Comparison of ENCODE assay signal across 8 cellular contexts in the genomic region with DNA sequence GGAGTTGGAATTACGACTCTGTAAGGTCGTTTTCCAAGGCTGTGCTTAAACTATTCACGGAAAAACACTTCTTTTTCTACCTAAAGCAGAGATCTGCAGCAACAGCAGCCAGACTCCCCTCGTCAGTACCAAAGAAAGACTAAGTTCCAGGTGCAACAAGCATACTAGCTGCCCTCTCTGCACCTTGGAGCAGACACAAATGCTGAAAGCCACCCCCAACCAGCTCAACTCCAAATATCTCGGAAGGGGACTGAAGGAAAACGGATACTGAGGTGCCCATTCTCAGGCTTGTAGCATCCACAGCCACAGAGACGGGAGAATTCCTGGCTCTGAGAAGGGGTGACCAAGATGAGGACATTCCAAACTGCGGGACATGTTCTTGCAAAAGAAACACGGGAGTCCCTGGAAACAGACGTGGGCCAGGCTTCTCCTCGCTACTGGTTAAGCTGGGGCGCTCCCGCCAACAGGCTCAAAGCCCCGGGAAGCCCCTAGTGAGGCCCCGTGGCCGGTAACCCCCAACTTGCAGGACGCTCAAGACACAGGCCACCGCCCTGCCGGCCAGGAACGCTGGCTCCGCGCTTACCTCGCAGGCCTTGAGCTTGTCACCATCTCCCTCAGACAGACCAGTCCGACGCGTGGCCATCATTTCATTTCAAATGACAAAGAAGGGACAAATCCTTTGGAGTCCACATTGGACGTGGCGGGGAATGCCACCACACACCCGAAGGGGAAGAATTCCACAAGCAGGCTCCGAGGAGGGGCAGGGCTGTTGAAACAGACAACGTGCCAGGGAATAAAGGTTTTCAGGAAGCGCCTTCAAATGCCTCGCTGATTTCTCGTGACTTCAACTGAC. TPM values are rescaled to one million over a fixed set of nuclear protein-coding genes. Genes with fewer than 3 reads are reported as not detected.
DNase-seq lines count a peak whose midpoint lies in the region; ATAC-seq, FAIRE-seq and TF ChIP-seq lines count a peak whose summit lies in the region.

No MANE protein-coding gene starts in this region.

- TF ChIP-seq CTCF in bronchial epithelial cell (IDR thresholded peaks at IDR 0.05; ENCODE audit: insufficient read depth, low read length, severe bottlenecking) (no peak), HepG2 (CRISPR knock-in tag; IDR thresholded peaks at IDR 0.05) (no peak)

- CTCF ChIA-PET in HepG2 (lab: Yijun Ruan, JAX; ENCODE audit: low intra/inter-chr PET ratio, low total read pairs) = no interaction called here

- 3% methylated on average over 17 of the region's 34 CpGs for WGBS in HepG2 (ENCODE audit: low lambda C conversion rate)

- in situ Hi-C loops in HepG2 (cut with HindIII; ENCODE audit: extremely low pct_ligation_motif_present, low pct_unique_long_range_greater_than_20kb) = loop anchor here (10.0 kb wide), 1 partner anchor 293 kb away; the partner anchor contains the start of genes ENKUR and THNSL1

- H3K9ac ChIP-seq in HUES48 (ENCODE audit: low read depth, low read length) (peak overlapping the region; percentile 36), HepG2 (ENCODE audit: insufficient read depth, low read depth, low read length) (peak overlapping the region; percentile 85)

- no peak overlapping the region for H2AFZ ChIP-seq in HepG2 (ENCODE audit: low read length)

- H4K20me1 ChIP-seq in HepG2 (ENCODE audit: insufficient read depth, low read length) = peaks cover 15% of the 10 kb centered on the region

- BruUV-seq in HepG2 (replicated peaks; lab: Mats Ljungman, UMichigan) = TSS peak; percentile 40

- H3K9me3 ChIP-seq in HUES48 (ENCODE audit: control insufficient read depth, insufficient read depth, low read length) (no peaks in the 10 kb centered on the region), HepG2 (ENCODE audit: low read length) (no peaks in the 10 kb centered on the region)

- H3K27me3 ChIP-seq in HUES48 (ENCODE audit: control insufficient read depth, insufficient read depth, low read length) = peaks cover 32% of the 10 kb centered on the region
- no peaks in the 10 kb centered on the region for H3K27me3 ChIP-seq in bronchial epithelial cell (ENCODE audit: control insufficient read depth, insufficient read depth, low read length)
- H3K27me3 ChIP-seq in HepG2 (ENCODE audit: control insufficient read depth in 1 of 2, insufficient read depth in 2 of 2, low read length in 2 of 2) = no peaks in the 10 kb centered on the region

- TF ChIP-seq EP300 in HepG2 (IDR thresholded peaks at IDR 0.05; ENCODE audit: low read depth in 2 of 2, low read length in 2 of 2) (no peak), HepG2 (CRISPR knock-in tag; IDR thresholded peaks at IDR 0.05; ENCODE audit: borderline replicate concordance) (no peak)

- H3K36me3 ChIP-seq in HUES48 (ENCODE audit: control insufficient read depth, insufficient read depth, low read length) (no peaks in the 10 kb centered on the region), bronchial epithelial cell (ENCODE audit: control insufficient read depth, insufficient read depth, low read length) (peaks cover 4% of the 10 kb centered on the region), HepG2 (replicated peaks in 1 of 2; ENCODE audit: control insufficient read depth in 1 of 2, insufficient read depth in 2 of 2, low read length in 2 of 2) (no peaks in the 10 kb centered on the region)

- H3K4me1 ChIP-seq in HUES48 (ENCODE audit: control insufficient read depth, insufficient read depth, low read length) = peaks cover 48% of the 10 kb centered on the region
- peaks cover 51% of the 10 kb centered on the region for H3K4me1 ChIP-seq in HepG2 (ENCODE audit: insufficient read depth, low read length)

- intact Hi-C loops in HepG2 (cut with micrococcal nuclease; ENCODE audit: unreplicated experiment) = loop anchor here (1.0 to 5.0 kb wide), 4 partner anchors 15 to 296 kb away; partner anchors contain the start of genes ENKUR and THNSL1

- no peak for TF ChIP-seq POLR2A in HepG2 (IDR thresholded peaks at IDR 0.05; ENCODE audit: insufficient read depth in 1 of 2, low read depth in 2 of 2, low read length in 2 of 2)

- FAIRE-seq in bronchial epithelial cell (lab: Jason Lieb, UNC) (no peak), HepG2 (lab: Jason Lieb, UNC) (no peak)

- H3K4me3 ChIP-seq in HUES48 (ENCODE audit: low read depth, low read length) (peak overlapping the region; percentile 75), bronchial epithelial cell (ENCODE audit: low read depth, low read length) (peak overlapping the region; percentile 81), HepG2 (replicated peaks in 1 of 3; ENCODE audit: insufficient read depth in 1 of 3, low read depth in 2 of 3, low read length in 3 of 3) (peak overlapping the region; percentile 66 to 84 (median 81))

- POLR2A ChIA-PET in HepG2 (lab: Yijun Ruan, JAX) = no interaction called here

- H3K4me2 ChIP-seq in HepG2 (ENCODE audit: low read depth, low read length) = peak overlapping the region; percentile 87

- H3K27ac ChIP-seq in HUES48 (ENCODE audit: low read depth, low read length) (no peak overlapping the region), HepG2 (ENCODE audit: extremely low read length, insufficient read depth, low read length) (peak overlapping the region; percentile 88), substantia nigra (ENCODE audit: low read depth, low read length, poor library complexity, severe bottlenecking) (peak overlapping the region; percentile 96)

- ATAC-seq in HepG2 = peak; percentile 29
- no peak for ATAC-seq in GM18873 (IDR thresholded peaks at IDR 0.05; ENCODE audit: low FRiP score, unreplicated experiment)

- peaks cover 61% of the 10 kb centered on the region for H3K79me2 ChIP-seq in HepG2 (ENCODE audit: insufficient read depth, low read length)

- DNase-seq in Ammon's horn (ENCODE audit: low spot score) (peak; percentile 37), bronchial epithelial cell (ENCODE audit: low read depth) (no peak), HepG2 (ENCODE audit: low spot score) (no peak), substantia nigra (lab: John Stamatoyannopoulos, UW) (peak in 31 of 49 donors; percentile 10 to 72 (median 27)), NCI-H2029 treated with DMSO at 0.1 percent for 48 hours (lab: John Stamatoyannopoulos, UW) (no peak)
- no peak for DNase-seq in activated CD4-positive, alpha-beta T cell treated with anti-CD3 and anti-CD28 coated beads for 1 hour

- no peak for TF ChIP-seq RAD21 in HepG2 (CRISPR knock-in tag; IDR thresholded peaks at IDR 0.05)

TF ChIP-seq in HepG2, 621 proteins besides CTCF, POLR2A, EP300 and RAD21 (continues in another document):
- TF ChIP-seq ZNF331 (CRISPR knock-in tag; IDR thresholded peaks at IDR 0.05) = 0 out of 2 replicates have a peak, but pooled peaks have one; percentile 12
- TF ChIP-seq KMT2B (CRISPR knock-in tag; IDR thresholded peaks at IDR 0.05) = 0 out of 2 replicates have a peak, but pooled peaks have one; percentile 39
- TF ChIP-seq, protein P1, sequence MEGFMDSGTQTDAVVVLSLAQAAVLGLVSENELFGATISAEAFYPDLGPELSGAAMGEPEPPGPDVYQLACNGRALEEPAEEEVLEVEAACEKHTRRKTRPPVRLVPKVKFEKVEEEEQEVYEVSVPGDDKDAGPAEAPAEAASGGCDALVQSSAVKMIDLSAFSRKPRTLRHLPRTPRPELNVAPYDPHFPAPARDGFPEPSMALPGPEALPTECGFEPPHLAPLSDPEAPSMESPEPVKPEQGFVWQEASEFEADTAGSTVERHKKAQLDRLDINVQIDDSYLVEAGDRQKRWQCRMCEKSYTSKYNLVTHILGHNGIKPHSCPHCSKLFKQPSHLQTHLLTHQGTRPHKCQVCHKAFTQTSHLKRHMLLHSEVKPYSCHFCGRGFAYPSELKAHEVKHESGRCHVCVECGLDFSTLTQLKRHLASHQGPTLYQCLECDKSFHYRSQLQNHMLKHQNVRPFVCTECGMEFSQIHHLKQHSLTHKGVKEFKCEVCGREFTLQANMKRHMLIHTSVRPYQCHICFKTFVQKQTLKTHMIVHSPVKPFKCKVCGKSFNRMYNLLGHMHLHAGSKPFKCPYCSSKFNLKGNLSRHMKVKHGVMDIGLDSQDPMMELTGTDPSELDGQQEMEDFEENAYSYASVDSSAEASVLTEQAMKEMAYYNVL (CRISPR knock-in tag; IDR thresholded peaks at IDR 0.05; ENCODE audit: borderline replicate concordance) = no peak; the same call in 1 of the 2 replicates
- TF ChIP-seq, protein P2, sequence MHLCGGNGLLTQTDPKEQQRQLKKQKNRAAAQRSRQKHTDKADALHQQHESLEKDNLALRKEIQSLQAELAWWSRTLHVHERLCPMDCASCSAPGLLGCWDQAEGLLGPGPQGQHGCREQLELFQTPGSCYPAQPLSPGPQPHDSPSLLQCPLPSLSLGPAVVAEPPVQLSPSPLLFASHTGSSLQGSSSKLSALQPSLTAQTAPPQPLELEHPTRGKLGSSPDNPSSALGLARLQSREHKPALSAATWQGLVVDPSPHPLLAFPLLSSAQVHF (CRISPR knock-in tag; IDR thresholded peaks at IDR 0.05) = no peak
- TF ChIP-seq ZNF839 (CRISPR knock-in tag; IDR thresholded peaks at IDR 0.05; ENCODE audit: borderline replicate concordance) = no peak
- peak; percentile 72 for TF ChIP-seq ZFX (CRISPR knock-in tag; IDR thresholded peaks at IDR 0.05; ENCODE audit: low read depth)

RNA-seq across cellular contexts. Expression of gene ARHGAP21, which starts 2.2 kb away (rescaled TPM):
- total RNA-seq in bronchial epithelial cell (62.1 and 80.6 TPM in 2 replicates), HepG2 (2016; rRNA removed; fragmentation: Illumina TruSeq; extraction: Trizol) (26.6 and 28.0 TPM in 2 replicates)
- 3.9 and 7.5 TPM in 2 replicates for total RNA-seq in HepG2 (2016; cell fraction: cytosol; rRNA removed; fragmentation: Illumina TruSeq; extraction: Trizol; ENCODE audit: low read depth)
- 23.3 and 24.8 TPM in 2 replicates for total RNA-seq in HepG2 (2016; cell fraction: insoluble cytoplasmic fraction; rRNA removed; fragmentation: Illumina TruSeq; extraction: Trizol)
- total RNA-seq in HepG2 (2016; cell fraction: membrane; rRNA removed; fragmentation: Illumina TruSeq; extraction: Trizol) = 13.0 and 13.2 TPM in 2 replicates
- 47.1 and 48.2 TPM in 2 replicates for total RNA-seq in HepG2 (2016; cell fraction: nucleus; rRNA removed; fragmentation: Illumina TruSeq; extraction: Trizol)
- 23.9 and 24.9 TPM in 2 replicates for polyA plus RNA-seq in HepG2 (2011; rRNA removed)
- 9.3 and 14.8 TPM in 2 replicates for polyA plus RNA-seq in HepG2 (2011; cell fraction: cytosol; rRNA removed)
- 38.8 and 40.9 TPM in 2 replicates for polyA plus RNA-seq in HepG2 (2011; cell fraction: nucleus; rRNA removed)
- polyA plus RNA-seq in HepG2 (2012) = 12.7 and 19.2 TPM in 2 replicates
- 0.80 and 1.5 TPM in 2 replicates for polyA plus RNA-seq in HepG2 (2016; cell fraction: cytosol; fragmentation: Illumina TruSeq; extraction: Trizol; ENCODE audit: low read depth)
- 19.5 and 21.4 TPM in 2 replicates for polyA plus RNA-seq in HepG2 (2016; cell fraction: insoluble cytoplasmic fraction; fragmentation: Illumina TruSeq; extraction: Trizol; ENCODE audit: low read depth)
- polyA plus RNA-seq in HepG2 (2016; cell fraction: membrane; fragmentation: Illumina TruSeq; extraction: Trizol; ENCODE audit: low read depth) = 3.2 and 4.5 TPM in 2 replicates
- polyA plus RNA-seq in HepG2 (2016; cell fraction: nucleus; fragmentation: Illumina TruSeq; extraction: Trizol; ENCODE audit: insufficient read depth, low read depth) = 39.1 and 41.8 TPM in 2 replicates
- 40.5 and 94.5 TPM in 2 replicates for polyA minus RNA-seq in HepG2 (2011; rRNA and poly(A)+ RNA removed; ENCODE audit: low replicate concordance)
- 24.5 and 27.5 TPM in 2 replicates for polyA minus RNA-seq in HepG2 (2011; cell fraction: cytosol; rRNA and poly(A)+ RNA removed)
- polyA minus RNA-seq in HepG2 (2011; cell fraction: nucleus; rRNA and poly(A)+ RNA removed) = 101 and 142 TPM in 2 replicates

Comparison
In these comparisons a context has a peak if more than half of its experiments do, and no peak if none do; other contexts are left out.
1. DNase-seq: peak in Ammon's horn (single experiment) and substantia nigra (31 of 49); none in bronchial epithelial cell (single experiment), HepG2 (single experiment), NCI-H2029 treated with DMSO at 0.1 percent for 48 hours (single experiment) and activated CD4-positive, alpha-beta T cell treated with anti-CD3 and anti-CD28 coated beads for 1 hour (single experiment).
2. Peak in every context shown above with its lines, with median percentiles within 50 percentile points of each other: H3K4me3 ChIP-seq.